In genomic region chr1:180839547-180839946, GRCh38 we compare ENCODE assay signal across 32 cellular contexts.
"Had no signal": no experiment of that assay in that cellular context is flagged by ENCODE, and none has a peak within 500 bp of the region (broad histone marks: within the 10 kb centered on the region; RNA-seq: fewer than 3 reads in every experiment).

No MANE protein-coding gene starts in this region.

- H3K27ac ChIP-seq: KMS-11, PC-9, RWPE1, SJCRH30, SK-N-MC had no signal

- H3K4me3 ChIP-seq: MG63, PC-9, SJCRH30, SK-N-MC had no signal

- H2AFZ ChIP-seq: PC-9 had no signal

- H3K36me3 ChIP-seq: MG63, SJCRH30 had no signal

- H3K4me2 ChIP-seq: KMS-11, PC-9 had no signal

- H3K9ac ChIP-seq: KMS-11 had no signal

- H3K4me1 ChIP-seq: SJCRH30 had no signal

- H3K9me3 ChIP-seq: MG63, SJCRH30 had no signal

- ATAC-seq: Panc1, Right ventricle myocardium inferior, SK-N-SH treated with all-trans-retinoic acid at 6 μM for 48 hours had no signal

- H3K27me3 ChIP-seq: MG63, SJCRH30 had no signal

- DNase-seq: Kasumi-1, KBM-7, MG63, NCI-H1048, NCI-H1092 treated with DMSO at 0.1 percent for 48 hours, NCI-H1417 treated with DMSO at 0.1 percent for 48 hours, NCI-H1436 treated with DMSO at 0.1 percent for 48 hours, NCI-H1694, NCI-H187, NCI-H1930, NCI-H2029 treated with DMSO at 0.1 percent for 48 hours, NCI-H2081 treated with DMSO at 0.1 percent for 48 hours, NCI-H2107, NCI-H2171, NCI-H226, NCI-H446 treated with DMSO at 0.1 percent for 48 hours, NCI-H510A, NCI-H524, NCI-H526, NCI-H69, NCI-H748 treated with DMSO at 0.1 percent for 48 hours, NCI-H82, PC-9, SHP77, SIG-M5, SJCRH30 had no signal
